In the genomic region with DNA sequence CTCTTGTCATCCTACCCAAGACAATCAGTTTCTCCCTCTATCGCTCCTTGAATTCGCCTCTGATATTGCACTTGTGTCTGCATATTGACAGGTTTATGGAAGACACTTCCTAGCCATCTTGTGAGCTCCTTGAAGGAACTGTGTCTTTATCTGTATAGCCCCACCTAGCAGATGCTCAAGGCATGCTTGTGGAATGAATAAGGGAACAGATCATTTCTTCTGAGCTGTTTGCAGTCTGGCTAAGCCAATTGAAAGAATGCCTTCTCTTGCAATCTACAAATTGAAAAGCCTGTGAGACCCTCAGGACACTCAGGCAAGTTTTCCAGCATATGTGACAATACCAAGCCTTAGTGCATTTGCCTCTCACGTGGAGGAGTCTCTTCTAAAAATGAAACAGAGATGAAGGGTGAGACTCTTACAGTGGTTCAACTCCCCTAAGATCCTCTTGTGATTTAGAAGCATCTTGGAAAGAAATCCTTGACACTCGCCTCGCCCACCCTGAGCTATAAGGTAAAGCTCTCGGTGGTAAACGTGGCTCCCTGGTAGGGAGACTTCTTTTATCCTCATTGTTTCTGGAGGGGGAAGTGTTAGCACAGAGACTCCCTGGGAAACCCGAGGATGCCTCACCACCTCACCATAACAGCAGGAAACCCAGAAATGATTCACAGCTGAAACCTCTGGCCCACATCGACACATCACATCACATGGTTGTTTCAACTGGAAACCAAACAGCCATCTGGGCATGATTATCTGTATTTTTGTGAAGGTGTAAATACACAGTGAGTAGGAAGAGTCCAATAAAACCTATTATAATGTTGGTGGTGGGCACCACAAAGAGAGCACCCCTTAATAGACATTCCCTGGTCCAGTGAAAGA, we compare ENCODE assay signal across 9 cellular contexts.
DNase-seq lines count a peak whose midpoint lies in the region; ATAC-seq, FAIRE-seq and TF ChIP-seq lines count a peak whose summit lies in the region.
"Had no signal": no experiment of that assay in that cellular context is flagged by ENCODE, and none has a peak within 500 bp of the region (broad histone marks: within the 10 kb centered on the region; RNA-seq: fewer than 3 reads in every experiment).

No MANE protein-coding gene starts in this region.

- ATAC-seq in GM18502 (IDR thresholded peaks at IDR 0.05; ENCODE audit: poor library complexity, unreplicated experiment), result peak; percentile 76
- no peak for ATAC-seq in HG03520 (IDR thresholded peaks at IDR 0.05; ENCODE audit: unreplicated experiment)
- no peak for ATAC-seq in GM21529 (IDR thresholded peaks at IDR 0.05; ENCODE audit: unreplicated experiment)

- WGBS in small intestine, 3 donors, result 68 to 83% (median 78%) methylated on average over 9 of the region's 9 CpGs

- FAIRE-seq in small intestine (lab: Jason Lieb, UNC), result no peak

- H3K4me1 ChIP-seq in small intestine (ENCODE audit: control insufficient read depth in 2 of 2, insufficient read depth in 1 of 2, low read depth in 1 of 2, low read length in 1 of 2), result no peaks in the 10 kb centered on the region
- H3K4me1 ChIP-seq: parathyroid adenoma had no signal

- no peak overlapping the region for H3K27ac ChIP-seq in small intestine (ENCODE audit: low read depth in 1 of 2, low read length in 1 of 2)
- H3K27ac ChIP-seq: parathyroid adenoma had no signal

- no peak for TF ChIP-seq CTCF in retinal pigment epithelial cell (conservative IDR thresholded peaks at IDR 0.05; ENCODE audit: low read depth, low read length)

- H3K4me3 ChIP-seq in retinal pigment epithelial cell (ENCODE audit: low read length) (no peak overlapping the region), small intestine (ENCODE audit: low read depth in 1 of 2, low read length in 2 of 2) (no peak overlapping the region)

- no peaks in the 10 kb centered on the region for H3K9me3 ChIP-seq in small intestine (ENCODE audit: control insufficient read depth, low read depth)

- DNase-seq in NCI-H226 (peak; percentile 90), astrocyte of the hippocampus (ENCODE audit: low read depth, low spot score) (peak; percentile 87), retinal pigment epithelial cell (ENCODE audit: low read depth) (peak; percentile 5), small intestine (no peak), NCI-H1105 treated with DMSO at 0.1 percent for 48 hours (lab: John Stamatoyannopoulos, UW) (no peak)

- H3K27me3 ChIP-seq in small intestine (ENCODE audit: control insufficient read depth in 2 of 2, insufficient read depth in 2 of 2, low read length in 2 of 2), result no peaks in the 10 kb centered on the region

- no peaks in the 10 kb centered on the region for H3K36me3 ChIP-seq in small intestine (ENCODE audit: control insufficient read depth in 2 of 2, insufficient read depth in 2 of 2, low read length in 2 of 2)

Comparison
In these comparisons a context has a peak if more than half of its experiments do, and no peak if none do; other contexts are left out.
1. DNase-seq: peak in NCI-H226 (single experiment), astrocyte of the hippocampus (single experiment) and retinal pigment epithelial cell (single experiment); none in small intestine (single experiment) and NCI-H1105 treated with DMSO at 0.1 percent for 48 hours (single experiment).